10 cellular contexts compared by ENCODE assay signal in genomic region chr11:68028802-68029475, GRCh38. TPM values are rescaled to one million over a fixed set of nuclear protein-coding genes. Genes with fewer than 3 reads are reported as not detected.
DNase-seq lines count a peak whose midpoint lies in the region; ATAC-seq and TF ChIP-seq lines count a peak whose summit lies in the region.
"Had no signal": no experiment of that assay in that cellular context is flagged by ENCODE, and none has a peak within 500 bp of the region (broad histone marks: within the 10 kb centered on the region; RNA-seq: fewer than 3 reads in every experiment).

No MANE protein-coding gene starts in this region.

- peak; percentile 69 for DNase-seq in EL
- peak; percentile 49 for DNase-seq in MG63
- no peak for DNase-seq in neural crest cell (ENCODE audit: low read depth, low spot score)
- DNase-seq in LoVo (ENCODE audit: low spot score): no peak
- DNase-seq in NCI-H1417 (lab: John Stamatoyannopoulos, UW): no peak
- no peak for DNase-seq in left lobe of liver (ENCODE audit: low spot score)
- DNase-seq: NCI-H1105, spleen had no signal

- H3K9me3 Mint-ChIP-seq in brain: peaks cover 7 to 29% (median 17%) of the 10 kb centered on the region in 5 experiments
- peaks cover 5% of the 10 kb centered on the region for H3K9me3 Mint-ChIP-seq in neural crest cell

- peak overlapping the region in 4 of 5 experiments; percentile 20 to 99 (median 76) for H3K27ac Mint-ChIP-seq in brain
- peak overlapping the region; percentile 31 for H3K27ac Mint-ChIP-seq in neural crest cell (ENCODE audit: unreplicated experiment)

- H3K4me3 Mint-ChIP-seq in brain (peak overlapping the region; percentile 90 to 96 (median 93)), neural crest cell (peak overlapping the region; percentile 92)

- TF ChIP-seq CTCF in brain (conservative IDR thresholded peaks at IDR 0.05) (no peak), neural crest cell (conservative IDR thresholded peaks at IDR 0.05) (no peak)

- H3K36me3 ChIP-seq in MG63: peaks cover 45% of the 10 kb centered on the region

- H3K27me3 ChIP-seq in MG63: no peaks in the 10 kb centered on the region
- H3K27me3 ChIP-seq: spleen had no signal

- H3K27me3 Mint-ChIP-seq in brain: peaks cover 11% of the 10 kb centered on the region
- no peaks in the 10 kb centered on the region for H3K27me3 Mint-ChIP-seq in neural crest cell (ENCODE audit: low read depth)

- H3K4me3 ChIP-seq in MG63: no peak overlapping the region

- H3K4me1 Mint-ChIP-seq in brain (peaks cover 39% of the 10 kb centered on the region), neural crest cell (peaks cover 27% of the 10 kb centered on the region)

- H3K36me3 Mint-ChIP-seq in brain: peaks cover 38% of the 10 kb centered on the region
- H3K36me3 Mint-ChIP-seq in neural crest cell (ENCODE audit: low read depth): peaks cover 9% of the 10 kb centered on the region

- peaks cover 9% of the 10 kb centered on the region; the same call in 1 of the 2 replicates for H3K9me3 ChIP-seq in MG63

- ATAC-seq in GM19035 (IDR thresholded peaks at IDR 0.05; ENCODE audit: unreplicated experiment) (no peak), left lobe of liver (no peak)

RNA-seq across cellular contexts. Expression of gene NDUFS8, which starts 1.5 kb away (rescaled TPM):
- total RNA-seq in MG63 (2014; rRNA removed; shearing (Covaris generic); ENCODE audit: low replicate concordance): 218 and 256 TPM in 2 replicates
- polyA plus RNA-seq in brain (ENCODE audit: insufficient read depth, low read depth, low replicate concordance): 339 TPM
- total RNA-seq in neural crest cell (150 and 155 TPM in 2 replicates), left lobe of liver (104 TPM)

RNA-seq across cellular contexts. Expression of gene TCIRG1, which starts 9.9 kb away (rescaled TPM):
- total RNA-seq in MG63 (2014; rRNA removed; shearing (Covaris generic); ENCODE audit: low replicate concordance): 26.4 and 36.9 TPM in 2 replicates
- 5.0 TPM for polyA plus RNA-seq in brain (ENCODE audit: insufficient read depth, low read depth, low replicate concordance)
- total RNA-seq in neural crest cell: 8.1 and 10.2 TPM in 2 replicates
- 66.5 TPM for total RNA-seq in left lobe of liver

RNA-seq across cellular contexts. Expression of gene ALDH3B1, which starts 18.8 kb away (rescaled TPM):
- 7.5 and 14.0 TPM in 2 replicates for total RNA-seq in MG63 (2014; rRNA removed; shearing (Covaris generic); ENCODE audit: low replicate concordance)
- 10.5 TPM for polyA plus RNA-seq in brain (ENCODE audit: insufficient read depth, low read depth, low replicate concordance)
- 0.23 and 0.35 TPM in 2 replicates for total RNA-seq in neural crest cell
- total RNA-seq in left lobe of liver: 3.2 TPM

RNA-seq across cellular contexts. Expression of gene UNC93B1, which starts 25.0 kb away (rescaled TPM):
- total RNA-seq in MG63 (2014; rRNA removed; shearing (Covaris generic); ENCODE audit: low replicate concordance): 21.0 and 37.7 TPM in 2 replicates
- 8.1 TPM for polyA plus RNA-seq in brain (ENCODE audit: insufficient read depth, low read depth, low replicate concordance)
- total RNA-seq in neural crest cell (3.9 and 4.3 TPM in 2 replicates), left lobe of liver (18.9 TPM)

Comparison
In these comparisons a context has a peak if more than half of its experiments do, and no peak if none do; other contexts are left out.
1. DNase-seq: peak in EL (single experiment) and MG63 (single experiment); none in neural crest cell (single experiment), LoVo (single experiment), NCI-H1417 (0 of 3) and left lobe of liver (single experiment).